ENCODE assay signal across 8 cellular contexts in the genomic region with DNA sequence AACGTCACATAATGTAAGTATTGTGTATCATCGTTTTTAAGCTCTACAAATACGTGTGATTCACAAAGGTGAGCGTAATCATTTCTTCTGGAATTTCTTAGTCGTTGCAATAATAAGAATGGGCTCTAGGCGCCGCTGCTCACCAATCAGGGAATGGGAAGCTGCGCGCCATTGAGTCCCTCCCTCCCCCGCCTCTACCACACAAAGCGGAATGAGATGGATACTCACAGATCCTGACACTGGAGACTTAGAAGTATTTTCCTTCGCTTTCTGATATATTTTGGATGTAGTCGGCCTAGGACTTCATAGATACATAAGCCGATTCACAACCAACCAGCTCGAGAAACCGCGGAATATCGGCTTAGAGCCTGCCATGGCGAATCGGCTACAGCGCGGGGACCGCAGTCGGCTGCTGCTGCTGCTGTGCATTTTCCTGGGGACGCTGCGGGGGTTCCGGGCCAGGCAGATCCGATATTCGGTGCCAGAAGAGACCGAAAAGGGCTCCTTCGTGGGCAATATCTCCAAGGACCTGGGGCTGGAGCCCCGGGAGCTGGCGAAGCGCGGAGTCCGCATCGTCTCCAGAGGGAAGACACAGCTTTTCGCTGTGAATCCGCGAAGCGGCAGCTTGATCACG. TPM values are rescaled to one million over a fixed set of nuclear protein-coding genes. Genes with fewer than 3 reads are reported as not detected.
DNase-seq lines count a peak whose midpoint lies in the region; ATAC-seq and TF ChIP-seq lines count a peak whose summit lies in the region.

A gene (plus strand): TSS at position 197 of the 634 bp plus-strand sequence. CDS start 177 bp downstream, at position 374.

- H3K36me3 ChIP-seq in BLaER1, result peaks cover 23% of the 10 kb centered on the region
- H3K36me3 ChIP-seq in Panc1 (ENCODE audit: control insufficient read depth, insufficient read depth, low read length), result no peaks in the 10 kb centered on the region
- H3K36me3 ChIP-seq in upper lobe of right lung, result no peaks in the 10 kb centered on the region

- CTCF ChIA-PET in Panc1 (lab: Charles Lee), result interaction anchor here (0.6 to 1.0 kb wide), 3 partner anchors 59 to 143 kb away, joined by 3 to 6 read pairs (median 6); no protein-coding TSS in a partner anchor

- no peak for DNase-seq in Panc1 (ENCODE audit: low read depth, low spot score)
- no peak for DNase-seq in coronary artery (ENCODE audit: low spot score)
- no peak for DNase-seq in memory B cell (ENCODE audit: low spot score in 2 of 2)
- DNase-seq in upper lobe of right lung, result no peak
- DNase-seq in NCI-H2029 treated with DMSO at 0.1 percent for 48 hours (lab: John Stamatoyannopoulos, UW), result no peak

- peak within 1 kb of the TSS; percentile 22; the same call in 1 of the 2 replicates for H3K4me3 ChIP-seq in BLaER1
- H3K4me3 ChIP-seq in Panc1 (ENCODE audit: low read depth in 2 of 2, low read length in 2 of 2), result no peak within 1 kb of the TSS
- H3K4me3 ChIP-seq in coronary artery, result peak within 1 kb of the TSS; percentile 70
- peak within 1 kb of the TSS; percentile 37 for H3K4me3 ChIP-seq in upper lobe of right lung

- no TSS peak for BruUV-seq in Panc1 (replicated peaks; lab: Mats Ljungman, UMichigan)

- peaks cover 15% of the 10 kb centered on the region for H3K27me3 Mint-ChIP-seq in memory B cell

- peaks cover 15% of the 10 kb centered on the region for H3K9me3 Mint-ChIP-seq in memory B cell

- intact Hi-C loops in Panc1 (cut with micrococcal nuclease; ENCODE audit: unreplicated experiment) (no loop called here), upper lobe of right lung (cut with DNase I) (no loop called here)

- H3K9me3 ChIP-seq in BLaER1 (peaks cover 67% of the 10 kb centered on the region), Panc1 (ENCODE audit: control insufficient read depth, insufficient read depth, low read depth, low read length) (peaks cover 14% of the 10 kb centered on the region; the same call in 1 of the 2 replicates), upper lobe of right lung (peaks cover 73% of the 10 kb centered on the region)

- H3K27me3 ChIP-seq in BLaER1 (peaks cover 18% of the 10 kb centered on the region), Panc1 (ENCODE audit: control insufficient read depth, insufficient read depth, low read length) (no peaks in the 10 kb centered on the region), upper lobe of right lung (peaks cover 9% of the 10 kb centered on the region)

- TF ChIP-seq CTCF in Panc1 (IDR thresholded peaks at IDR 0.05) (peak; percentile 60), coronary artery (IDR thresholded peaks at IDR 0.05) (no peak), upper lobe of right lung (IDR thresholded peaks at IDR 0.05) (peak; percentile 51)

- peak within 1 kb of the TSS; percentile 72 for H3K27ac Mint-ChIP-seq in memory B cell

- in situ Hi-C loops in Panc1 (cut with HindIII; ENCODE audit: low pct_unique_long_range_greater_than_20kb, low sequenced_read_pairs), result no loop called here

- peak; percentile 56 for ATAC-seq in GM21825 (IDR thresholded peaks at IDR 0.05; ENCODE audit: unreplicated experiment)
- no peak for ATAC-seq in Panc1
- peak; percentile 37 for ATAC-seq in memory B cell (ENCODE audit: low read depth)
- peak; percentile 88 for ATAC-seq in upper lobe of right lung
- ATAC-seq in GM21423 (IDR thresholded peaks at IDR 0.05; ENCODE audit: unreplicated experiment), result no peak

- H3K4me3 Mint-ChIP-seq in memory B cell, result peak within 1 kb of the TSS; percentile 80

- no peak within 1 kb of the TSS for H3K9ac ChIP-seq in BLaER1

- H3K27ac ChIP-seq in BLaER1, result no peak within 1 kb of the TSS
- no peak within 1 kb of the TSS for H3K27ac ChIP-seq in Panc1 (ENCODE audit: low read length)
- H3K27ac ChIP-seq in coronary artery, result no peak within 1 kb of the TSS
- H3K27ac ChIP-seq in upper lobe of right lung, result no peak within 1 kb of the TSS

- H4K20me1 ChIP-seq in BLaER1, result no peaks in the 10 kb centered on the region

- H3K36me3 Mint-ChIP-seq in memory B cell, result peaks cover 5% of the 10 kb centered on the region

- H3K4me1 Mint-ChIP-seq in memory B cell, result peaks cover 4% of the 10 kb centered on the region

- H3K4me1 ChIP-seq in BLaER1 (peaks cover under 1% of the 10 kb centered on the region; the same call in 1 of the 2 replicates), Panc1 (ENCODE audit: control insufficient read depth, insufficient read depth, low read length) (no peaks in the 10 kb centered on the region; the same call in 1 of the 2 replicates), upper lobe of right lung (no peaks in the 10 kb centered on the region)

- POLR2A ChIA-PET in Panc1 (lab: Charles Lee), result no interaction called here

- no peak within 1 kb of the TSS for H3K4me2 ChIP-seq in BLaER1

RNA-seq across cellular contexts. Expression of the gene that starts here (rescaled TPM):
- total RNA-seq in Panc1 (2021; ENCODE audit: unreplicated experiment) (0.39 TPM), upper lobe of right lung (2.6 TPM)
- 0.15 TPM for polyA plus RNA-seq in Panc1 (2012; ENCODE audit: insufficient read length)

Comparison
In these comparisons a context has a peak if more than half of its experiments do, and no peak if none do; other contexts are left out.
1. H3K4me3 ChIP-seq: peak in BLaER1 (single experiment), coronary artery (single experiment) and upper lobe of right lung (single experiment); none in Panc1 (0 of 2).
2. ATAC-seq: peak in GM21825 (single experiment), memory B cell (single experiment) and upper lobe of right lung (single experiment); none in Panc1 (single experiment) and GM21423 (single experiment).